Comparison of ENCODE assay signal across 8 cellular contexts in genomic region chr7:104207731-104208420, GRCh38. TPM values are rescaled to one million over a fixed set of nuclear protein-coding genes. Genes with fewer than 3 reads are reported as not detected.
DNase-seq lines count a peak whose midpoint lies in the region; ATAC-seq and TF ChIP-seq lines count a peak whose summit lies in the region.

Gene ORC5 (minus strand): TSS chr7:104208013. CDS start chr7:104207904, 109 bp downstream.

- peak within 1 kb of the TSS; percentile 92 for H3K4me3 ChIP-seq in CD8-positive, alpha-beta memory T cell (ENCODE audit: low read length)

- H3K4me1 Mint-ChIP-seq in CD8-positive, alpha-beta memory T cell = peaks cover 36 to 55% (median 48%) of the 10 kb centered on the region in 3 donors
- H3K4me1 Mint-ChIP-seq in mesothelial cell of epicardium = peaks cover 21% of the 10 kb centered on the region

- peak within 1 kb of the TSS; percentile 94 to 98 (median 95) for H3K4me3 Mint-ChIP-seq in CD8-positive, alpha-beta memory T cell
- peak within 1 kb of the TSS; percentile 92 for H3K4me3 Mint-ChIP-seq in mesothelial cell of epicardium

- peak; percentile 100 for ATAC-seq in GM19455 (IDR thresholded peaks at IDR 0.05; ENCODE audit: unreplicated experiment)

- CTCF ChIA-PET in CD8-positive, alpha-beta memory T cell (lab: Charles Lee) = no interaction called here

- in situ Hi-C loops in endometrial microvascular endothelial cells (cut with HindIII; ENCODE audit: inconsistent ontology term, low pct_unique_long_range_greater_than_20kb, low sequenced_read_pairs) = no loop called here

- peaks cover 12 to 26% of the 10 kb centered on the region in 2 donors for H3K27me3 Mint-ChIP-seq in CD8-positive, alpha-beta memory T cell
- H3K27me3 Mint-ChIP-seq in mesothelial cell of epicardium (ENCODE audit: low read depth) = peaks cover 12% of the 10 kb centered on the region

- TF ChIP-seq CTCF in mesothelial cell of epicardium (IDR thresholded peaks at IDR 0.05; ENCODE audit: unreplicated experiment) = no peak

- peaks cover 12% of the 10 kb centered on the region for H3K36me3 ChIP-seq in CD8-positive, alpha-beta memory T cell (ENCODE audit: insufficient read depth, low read length)

- H3K9me3 ChIP-seq in CD8-positive, alpha-beta memory T cell (ENCODE audit: low read length) = no peaks in the 10 kb centered on the region

- POLR2A ChIA-PET in CD8-positive, alpha-beta memory T cell (lab: Charles Lee) = no interaction called here

- DNase-seq in CD8-positive, alpha-beta memory T cell = peak; percentile 60 to 79 (median 72)
- DNase-seq in HK-2 (ENCODE audit: unreplicated experiment) = peak; percentile 78
- peak; percentile 67 for DNase-seq in NOMO-1 treated with DMSO at 0.1 percent for 48 hours (lab: John Stamatoyannopoulos, UW; ENCODE audit: unreplicated experiment)
- DNase-seq in activated CD8-positive, alpha-beta memory T cell treated with anti-CD3 and anti-CD28 coated beads for 48 hours (ENCODE audit: low read depth in 2 of 3, low spot score in 2 of 3) = peak; percentile 45 to 65 (median 52)
- peak; percentile 45 to 76 for DNase-seq in mesothelial cell of epicardium (ENCODE audit: low spot score in 2 of 2, unreplicated experiment in 2 of 2)
- DNase-seq in stimulated activated CD8-positive, alpha-beta memory T cell treated with anti-CD3 and anti-CD28 coated beads, Interleukin-15, amount 100 ng/mL, for 48 hours (ENCODE audit: low read depth in 2 of 2) = peak; percentile 73 to 77

- peaks cover 0 to 25% (median 4%) of the 10 kb centered on the region in 3 donors for H3K36me3 Mint-ChIP-seq in CD8-positive, alpha-beta memory T cell
- no peaks in the 10 kb centered on the region for H3K36me3 Mint-ChIP-seq in mesothelial cell of epicardium

- peaks cover 18% of the 10 kb centered on the region for H3K4me1 ChIP-seq in CD8-positive, alpha-beta memory T cell (ENCODE audit: insufficient read depth, low read length)

- H3K27ac ChIP-seq in CD8-positive, alpha-beta memory T cell (ENCODE audit: low read depth, low read length) = peak within 1 kb of the TSS; percentile 87

- H3K27ac Mint-ChIP-seq in CD8-positive, alpha-beta memory T cell = peak within 1 kb of the TSS; percentile 90 to 99 (median 98)
- peak within 1 kb of the TSS; percentile 96 for H3K27ac Mint-ChIP-seq in mesothelial cell of epicardium

- H3K9me3 Mint-ChIP-seq in CD8-positive, alpha-beta memory T cell = peaks cover 0 to 6% (median 0%) of the 10 kb centered on the region in 5 donors
- peaks cover 25% of the 10 kb centered on the region for H3K9me3 Mint-ChIP-seq in mesothelial cell of epicardium

- no peaks in the 10 kb centered on the region for H3K27me3 ChIP-seq in CD8-positive, alpha-beta memory T cell (ENCODE audit: insufficient read depth, low read length, poor library complexity, severe bottlenecking)

RNA-seq across cellular contexts. Expression of gene ORC5, which starts in this region (rescaled TPM):
- total RNA-seq in CD8-positive, alpha-beta memory T cell = 10 to 100 TPM; 32.4 to 37.3 TPM
- 21.2 TPM for polyA plus RNA-seq in CD8-positive, alpha-beta memory T cell
- total RNA-seq in endometrial microvascular endothelial cells (ENCODE audit: inconsistent ontology term) (29.7 TPM), mesothelial cell of epicardium (21.3 to 24.8 TPM (median 24.5 TPM) in 3 replicates)

Comparison
In these comparisons a context has a peak if more than half of its experiments do, and no peak if none do; other contexts are left out.
1. Peak in every context shown above with its lines: DNase-seq, ATAC-seq, H3K4me3 ChIP-seq and H3K27ac ChIP-seq.